Comparison of ENCODE assay signal across 1 cellular context in genomic region chr14:71720978-71721624, GRCh38.
TF ChIP-seq lines count a peak whose summit lies in the region.

No MANE protein-coding gene starts in this region.

TF ChIP-seq in K562, 482 proteins besides CTCF, POLR2A, EP300 and RAD21 (continued from another document):
- TF ChIP-seq FOXO4 (CRISPR knock-in tag; IDR thresholded peaks at IDR 0.05) (no peak), CREM (IDR thresholded peaks at IDR 0.05; ENCODE audit: low read depth) (no peak), ZNF507 (tag; conservative IDR thresholded peaks at IDR 0.05) (no peak), ZBTB43 (CRISPR knock-in tag; IDR thresholded peaks at IDR 0.05) (no peak), STAG1 (CRISPR knock-in tag; IDR thresholded peaks at IDR 0.05; ENCODE audit: borderline replicate concordance) (peak; percentile 30; the same call in 1 of the 2 replicates), SMC3 (conservative IDR thresholded peaks at IDR 0.05; ENCODE audit: insufficient read depth, low read depth, low read length) (peak; percentile 54)
- TF ChIP-seq, protein P1, sequence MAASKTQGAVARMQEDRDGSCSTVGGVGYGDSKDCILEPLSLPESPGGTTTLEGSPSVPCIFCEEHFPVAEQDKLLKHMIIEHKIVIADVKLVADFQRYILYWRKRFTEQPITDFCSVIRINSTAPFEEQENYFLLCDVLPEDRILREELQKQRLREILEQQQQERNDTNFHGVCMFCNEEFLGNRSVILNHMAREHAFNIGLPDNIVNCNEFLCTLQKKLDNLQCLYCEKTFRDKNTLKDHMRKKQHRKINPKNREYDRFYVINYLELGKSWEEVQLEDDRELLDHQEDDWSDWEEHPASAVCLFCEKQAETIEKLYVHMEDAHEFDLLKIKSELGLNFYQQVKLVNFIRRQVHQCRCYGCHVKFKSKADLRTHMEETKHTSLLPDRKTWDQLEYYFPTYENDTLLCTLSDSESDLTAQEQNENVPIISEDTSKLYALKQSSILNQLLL (CRISPR knock-in tag; IDR thresholded peaks at IDR 0.05; ENCODE audit: borderline replicate concordance) = no peak
